In genomic region chr20:46364670-46365482, GRCh38 we compare ENCODE assay signal across 8 cellular contexts. TPM values are rescaled to one million over a fixed set of nuclear protein-coding genes. Genes with fewer than 3 reads are reported as not detected.
A peak's percentile ranks its signal among the peaks of the same experiment; 100 is the strongest.
DNase-seq lines count a peak whose midpoint lies in the region; ATAC-seq, FAIRE-seq and TF ChIP-seq lines count a peak whose summit lies in the region.

No MANE protein-coding gene starts in this region.

- DNase-seq in CD8-positive, alpha-beta T cell, result no peak
- DNase-seq in PC-9 (no peak), osteoblast (ENCODE audit: insufficient read length, low spot score, missing footprints) (peak; percentile 48), NCI-H2029 (lab: John Stamatoyannopoulos, UW) (no peak), activated gamma-delta T cell treated with Interleukin-2 at 50 U/mL for 16 hours (no peak), urothelium cell line (ENCODE audit: low spot score) (no peak)

- peak overlapping the region; percentile 90 for H3K4me3 Mint-ChIP-seq in CD8-positive, alpha-beta T cell

- TSS peak; percentile 67 for BruUV-seq in PC-9 (replicated peaks; lab: Mats Ljungman, UMichigan)

- peaks cover 5% of the 10 kb centered on the region for H3K36me3 ChIP-seq in CD8-positive, alpha-beta T cell (ENCODE audit: insufficient read depth, low read length)
- H3K36me3 ChIP-seq in PC-9 (ENCODE audit: low read depth), result peaks cover 8% of the 10 kb centered on the region; the same call in 1 of the 2 replicates
- H3K36me3 ChIP-seq in esophagus (ENCODE audit: control insufficient read depth in 2 of 2, insufficient read depth in 2 of 2, low read length in 1 of 2), result peaks cover 18% of the 10 kb centered on the region in 2 donors
- peaks cover 39% of the 10 kb centered on the region for H3K36me3 ChIP-seq in osteoblast (ENCODE audit: insufficient read depth, low read length)

- H3K4me3 ChIP-seq in CD8-positive, alpha-beta T cell (ENCODE audit: low read depth, low read length), result peak overlapping the region; percentile 89
- H3K4me3 ChIP-seq in PC-9 (peak overlapping the region; percentile 90), esophagus (ENCODE audit: low read depth in 1 of 2, low read length in 2 of 2) (peak overlapping the region; percentile 75 to 97), osteoblast (ENCODE audit: insufficient read depth, low read length) (peak overlapping the region; percentile 99)

- intact Hi-C loops in CD8-positive, alpha-beta T cell (cut with DNase I, micrococcal nuclease), result loop anchor here (1.0 to 5.0 kb wide), 9 partner anchors 36 to 573 kb away; partner anchors contain the start of genes ELMO2 (in 2 of the 2), ZNF335 (in 2 of the 2), CDH22 (in 1 of the 2) and DNTTIP1 (in 1 of the 2)
- intact Hi-C loops in PC-9 (cut with micrococcal nuclease; ENCODE audit: unreplicated experiment), result loop anchor here (5.0 kb wide), 1 partner anchor 393 kb away; the partner anchor contains the start of gene ZNF335

- 57 to 58% methylated on average over 10 of the region's 10 CpGs for WGBS in esophagus, 2 donors

- H3K4me1 ChIP-seq in CD8-positive, alpha-beta T cell (ENCODE audit: insufficient read depth, low read length), result peaks cover 61% of the 10 kb centered on the region
- H3K4me1 ChIP-seq in PC-9 (replicated peaks; ENCODE audit: insufficient read depth), result peaks cover 29% of the 10 kb centered on the region
- H3K4me1 ChIP-seq in esophagus (ENCODE audit: control insufficient read depth in 2 of 2, insufficient read depth in 2 of 2, low read length in 1 of 2), result peaks cover 3 to 8% of the 10 kb centered on the region in 2 donors
- H3K4me1 ChIP-seq in osteoblast (ENCODE audit: insufficient read depth, low read length), result peaks cover 30% of the 10 kb centered on the region

- H3K36me3 Mint-ChIP-seq in CD8-positive, alpha-beta T cell, result peaks cover 70% of the 10 kb centered on the region

- H3K27me3 ChIP-seq in CD8-positive, alpha-beta T cell (ENCODE audit: insufficient read depth, low read length), result no peaks in the 10 kb centered on the region
- no peaks in the 10 kb centered on the region for H3K27me3 ChIP-seq in PC-9 (ENCODE audit: insufficient read depth, low read depth)
- no peaks in the 10 kb centered on the region for H3K27me3 ChIP-seq in esophagus (ENCODE audit: control insufficient read depth in 1 of 2, insufficient read depth in 2 of 2, low read length in 2 of 2)
- no peaks in the 10 kb centered on the region for H3K27me3 ChIP-seq in osteoblast (ENCODE audit: insufficient read depth, low read length)

- POLR2A ChIA-PET in CD8-positive, alpha-beta T cell (lab: Charles Lee), result interaction anchor here (0.9 to 4.1 kb wide), 12 partner anchors 9 to 472 kb away, joined by 3 to 30 read pairs (median 6); partner anchors contain the start of gene TP53RK
- POLR2A ChIA-PET in PC-9 (lab: Charles Lee; ENCODE audit: unreplicated experiment), result interaction anchor here (0.6 to 0.9 kb wide), 5 partner anchors 15 to 777 kb away, joined by 3 to 9 read pairs (median 4); no protein-coding TSS in a partner anchor

- CTCF ChIA-PET in CD8-positive, alpha-beta T cell (lab: Charles Lee), result interaction anchor here (1.2 to 2.5 kb wide), 4 partner anchors 9 to 351 kb away, joined by 3 to 6 read pairs (median 4); partner anchors contain the start of gene ELMO2
- CTCF ChIA-PET in PC-9 (lab: Charles Lee), result no interaction called here

- TF ChIP-seq CTCF in CD8-positive, alpha-beta T cell (IDR thresholded peaks at IDR 0.05), result no peak
- TF ChIP-seq CTCF in PC-9 (conservative IDR thresholded peaks at IDR 0.05), result no peak
- no peak for TF ChIP-seq CTCF in osteoblast (IDR thresholded peaks at IDR 0.05; ENCODE audit: extremely low read depth, low read depth, low read length)

- no peaks in the 10 kb centered on the region for H3K27me3 Mint-ChIP-seq in CD8-positive, alpha-beta T cell (ENCODE audit: low read depth)

- H3K9me3 Mint-ChIP-seq in CD8-positive, alpha-beta T cell, result no peaks in the 10 kb centered on the region

- peaks cover 36% of the 10 kb centered on the region for H3F3A ChIP-seq in PC-9 (ENCODE audit: insufficient read depth, low read depth)

- peaks cover 46% of the 10 kb centered on the region for H4K20me1 ChIP-seq in PC-9 (ENCODE audit: insufficient read depth)
- H4K20me1 ChIP-seq in osteoblast (ENCODE audit: insufficient read depth, low read length), result peaks cover 23% of the 10 kb centered on the region

- no peak for FAIRE-seq in urothelium cell line (lab: Jason Lieb, UNC)

- H3K4me2 ChIP-seq in PC-9, result peak overlapping the region; percentile 94
- peak overlapping the region; percentile 94 for H3K4me2 ChIP-seq in osteoblast (ENCODE audit: insufficient read depth, low read length)

- ATAC-seq in CD8-positive, alpha-beta T cell, result no peak
- no peak for ATAC-seq in HG03039 (IDR thresholded peaks at IDR 0.05; ENCODE audit: unreplicated experiment)

- H3K9me3 ChIP-seq in CD8-positive, alpha-beta T cell (ENCODE audit: low read length), result no peaks in the 10 kb centered on the region
- H3K9me3 ChIP-seq in PC-9 (ENCODE audit: insufficient read depth, low read depth), result no peaks in the 10 kb centered on the region
- no peaks in the 10 kb centered on the region for H3K9me3 ChIP-seq in esophagus (ENCODE audit: control insufficient read depth in 2 of 2, insufficient read depth in 1 of 2, low read depth in 1 of 2, low read length in 1 of 2)
- no peaks in the 10 kb centered on the region for H3K9me3 ChIP-seq in osteoblast (ENCODE audit: low read depth, low read length)

- H3K9me2 ChIP-seq in PC-9 (ENCODE audit: insufficient read depth), result no peaks in the 10 kb centered on the region

- H3K27ac Mint-ChIP-seq in CD8-positive, alpha-beta T cell, result peak overlapping the region; percentile 97

- H3K79me2 ChIP-seq in PC-9 (ENCODE audit: low read depth) (peaks cover 33% of the 10 kb centered on the region), osteoblast (ENCODE audit: insufficient read depth, low read length) (peaks cover 39% of the 10 kb centered on the region)

- H3K4me1 Mint-ChIP-seq in CD8-positive, alpha-beta T cell (ENCODE audit: low read depth), result peaks cover 76% of the 10 kb centered on the region

- peak overlapping the region; percentile 97 for H3K27ac ChIP-seq in CD8-positive, alpha-beta T cell (ENCODE audit: low read depth, low read length)
- H3K27ac ChIP-seq in PC-9 (no peak overlapping the region), esophagus (ENCODE audit: low read depth in 2 of 2, low read length in 1 of 2) (peak overlapping the region; percentile 73 to 96), osteoblast (ENCODE audit: low read depth, low read length) (peak overlapping the region; percentile 96)

- H2AFZ ChIP-seq in PC-9 (peak overlapping the region; percentile 74), osteoblast (ENCODE audit: low read length) (peak overlapping the region; percentile 88)

RNA-seq across cellular contexts. Expression of gene ELMO2, which starts 41.5 kb away (rescaled TPM):
- 10 to 100 TPM; 59.2 to 62.8 TPM for total RNA-seq in CD8-positive, alpha-beta T cell
- total RNA-seq in PC-9 (2021), result 29.4 and 32.1 TPM in 2 replicates
- polyA plus RNA-seq in esophagus, result 10 to 100 TPM; 25.3 to 31.1 TPM
- total RNA-seq in osteoblast, result 39.8 and 46.7 TPM in 2 replicates

RNA-seq across cellular contexts. Expression of gene CDH22, which starts 56.6 kb away (rescaled TPM):
- total RNA-seq in CD8-positive, alpha-beta T cell, result not detected
- total RNA-seq in PC-9 (2021) (not detected in 2 replicates), osteoblast (not detected in 2 replicates)
- polyA plus RNA-seq in esophagus, result under 1 TPM; 0.55 to 0.86 TPM
